ENCODE assay signal across 7 cellular contexts in the genomic region with DNA sequence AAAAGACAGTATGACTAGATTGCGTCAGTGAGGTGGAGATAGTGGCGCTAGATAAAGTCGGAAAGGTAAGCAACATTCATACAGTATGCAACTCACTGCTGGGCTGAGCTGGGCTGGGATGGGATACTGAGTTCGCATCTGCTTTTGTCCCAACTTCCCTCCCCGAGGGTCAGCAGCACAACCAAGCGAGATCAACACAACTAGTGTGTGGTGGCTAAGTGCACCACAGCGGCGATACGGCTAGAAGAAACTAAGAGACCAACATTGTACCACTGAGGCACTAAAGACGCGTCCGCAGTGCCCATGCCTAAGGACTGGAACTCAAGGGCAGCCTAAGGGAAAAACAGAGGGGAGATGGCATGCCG. TPM values are rescaled to one million over a fixed set of nuclear protein-coding genes. Genes with fewer than 3 reads are reported as not detected.
A peak's percentile ranks its signal among the peaks of the same experiment; 100 is the strongest.
DNase-seq lines count a peak whose midpoint lies in the region; ATAC-seq, FAIRE-seq and TF ChIP-seq lines count a peak whose summit lies in the region.

No MANE protein-coding gene starts in this region.

- H3K4me1 ChIP-seq in kidney (ENCODE audit: control insufficient read depth in 1 of 2, insufficient read depth in 1 of 2, low read depth in 1 of 2, low read length in 2 of 2) (peaks cover 10 to 17% of the 10 kb centered on the region in 2 donors), suprapubic skin (peaks cover 45% of the 10 kb centered on the region)

- H3K4me1 Mint-ChIP-seq in activated naive CD8-positive, alpha-beta T cell treated with anti-CD3 and anti-CD28 coated beads for 36 hours, result peaks cover 36% of the 10 kb centered on the region

- TF ChIP-seq CTCF in kidney (IDR thresholded peaks at IDR 0.05; ENCODE audit: borderline replicate concordance, extremely low read depth, insufficient read depth), result no peak
- no peak for TF ChIP-seq CTCF in suprapubic skin (IDR thresholded peaks at IDR 0.05)

- TF ChIP-seq EP300 in suprapubic skin (IDR thresholded peaks at IDR 0.05), result no peak

- H3K27ac ChIP-seq in kidney (ENCODE audit: low read depth in 2 of 2, low read length in 2 of 2) (peak overlapping the region; percentile 2 to 69), suprapubic skin (peak overlapping the region; percentile 67)

- 1% methylated on average over 13 of the region's 13 CpGs for WGBS in suprapubic skin

- peak overlapping the region; percentile 99 for H3K4me3 Mint-ChIP-seq in activated naive CD8-positive, alpha-beta T cell treated with anti-CD3 and anti-CD28 coated beads for 36 hours

- no peaks in the 10 kb centered on the region for H3K9me3 Mint-ChIP-seq in activated naive CD8-positive, alpha-beta T cell treated with anti-CD3 and anti-CD28 coated beads for 36 hours

- no peak for DNase-seq in activated naive CD8-positive, alpha-beta T cell treated with anti-CD3 and anti-CD28 coated beads for 36 hours
- DNase-seq in kidney (no peak), suprapubic skin (ENCODE audit: low spot score in 2 of 2) (no peak), cerebellar cortex (ENCODE audit: low spot score) (no peak), NCI-H1417 treated with DMSO at 0.1 percent for 48 hours (lab: John Stamatoyannopoulos, UW) (no peak), D341Med (ENCODE audit: low spot score) (no peak)

- TF ChIP-seq POLR2A in suprapubic skin (IDR thresholded peaks at IDR 0.05), result no peak

- H3K27ac Mint-ChIP-seq in activated naive CD8-positive, alpha-beta T cell treated with anti-CD3 and anti-CD28 coated beads for 36 hours, result peak overlapping the region; percentile 87

- peak; percentile 3 for ATAC-seq in HG03097 (IDR thresholded peaks at IDR 0.05; ENCODE audit: low FRiP score, unreplicated experiment)

- H3K9me3 ChIP-seq in kidney (ENCODE audit: control insufficient read depth in 1 of 2, low read length in 2 of 2) (no peaks in the 10 kb centered on the region), suprapubic skin (no peaks in the 10 kb centered on the region)

- peak overlapping the region; percentile 97 to 100 for H3K4me3 ChIP-seq in kidney (ENCODE audit: low read length in 2 of 2)
- peak overlapping the region; percentile 79 for H3K4me3 ChIP-seq in suprapubic skin

- FAIRE-seq in kidney (lab: Jason Lieb, UNC), result no peak

- intact Hi-C loops in kidney (cut with DNase I), result no loop called here

- H3K36me3 Mint-ChIP-seq in activated naive CD8-positive, alpha-beta T cell treated with anti-CD3 and anti-CD28 coated beads for 36 hours, result peaks cover 20% of the 10 kb centered on the region

- peak overlapping the region; percentile 82 to 84 for H3K9ac ChIP-seq in kidney (ENCODE audit: low read length in 2 of 2)

- H3K36me3 ChIP-seq in kidney (ENCODE audit: control insufficient read depth in 1 of 2, insufficient read depth in 2 of 2, low read length in 2 of 2) (peaks cover 0 to 5% of the 10 kb centered on the region in 2 donors), suprapubic skin (peaks cover 11% of the 10 kb centered on the region)

- no peaks in the 10 kb centered on the region for H3K27me3 Mint-ChIP-seq in activated naive CD8-positive, alpha-beta T cell treated with anti-CD3 and anti-CD28 coated beads for 36 hours

- H3K27me3 ChIP-seq in suprapubic skin, result no peaks in the 10 kb centered on the region

RNA-seq across cellular contexts. Expression of a gene that starts 0.5 kb away (rescaled TPM):
- total RNA-seq in activated naive CD8-positive, alpha-beta T cell treated with anti-CD3 and anti-CD28 coated beads for 36 hours, result 10 to 100 TPM; 48.4 to 53.7 TPM
- total RNA-seq in kidney, result 28.8 TPM
- polyA plus RNA-seq in kidney (ENCODE audit: insufficient read depth, low read depth, low replicate concordance), result 40.9 TPM
- total RNA-seq in suprapubic skin, result 10 to 100 TPM; 24.0 to 35.1 (median 28.5) TPM

RNA-seq across cellular contexts. Expression of a gene that starts 0.6 kb away (rescaled TPM):
- total RNA-seq in activated naive CD8-positive, alpha-beta T cell treated with anti-CD3 and anti-CD28 coated beads for 36 hours, result 10 to 100 TPM; 37.5 to 42.2 TPM
- 35.9 TPM for total RNA-seq in kidney
- 48.9 TPM for polyA plus RNA-seq in kidney (ENCODE audit: insufficient read depth, low read depth, low replicate concordance)
- total RNA-seq in suprapubic skin, result 10 to 100 TPM; 24.5 to 35.8 (median 28.2) TPM

RNA-seq across cellular contexts. Expression of a gene that starts 19.3 kb away (rescaled TPM):
- total RNA-seq in activated naive CD8-positive, alpha-beta T cell treated with anti-CD3 and anti-CD28 coated beads for 36 hours, result 100 to 1,000 TPM; 933 to 982 TPM
- 161 TPM for total RNA-seq in kidney
- 328 TPM for polyA plus RNA-seq in kidney (ENCODE audit: insufficient read depth, low read depth, low replicate concordance)
- 100 to 1,000 TPM; 106 to 238 (median 209) TPM for total RNA-seq in suprapubic skin

RNA-seq across cellular contexts. Expression of a gene that starts 44.2 kb away (rescaled TPM):
- total RNA-seq in activated naive CD8-positive, alpha-beta T cell treated with anti-CD3 and anti-CD28 coated beads for 36 hours, result 10 to 100 TPM; 82.2 to 88.4 TPM
- total RNA-seq in kidney (30.0 TPM), suprapubic skin (10 to 100 TPM; 24.5 to 49.3 (median 48.6) TPM)
- 9.7 TPM for polyA plus RNA-seq in kidney (ENCODE audit: insufficient read depth, low read depth, low replicate concordance)

RNA-seq across cellular contexts. Expression of a gene that starts 52.9 kb away (rescaled TPM):
- 10 to 100 TPM; 96.2 to 97.0 TPM for total RNA-seq in activated naive CD8-positive, alpha-beta T cell treated with anti-CD3 and anti-CD28 coated beads for 36 hours
- total RNA-seq in kidney, result 56.1 TPM
- polyA plus RNA-seq in kidney (ENCODE audit: insufficient read depth, low read depth, low replicate concordance), result 49.7 TPM
- 100 to 1,000 TPM; 111 to 238 (median 118) TPM for total RNA-seq in suprapubic skin
